11 cellular contexts compared by ENCODE assay signal in the genomic region with DNA sequence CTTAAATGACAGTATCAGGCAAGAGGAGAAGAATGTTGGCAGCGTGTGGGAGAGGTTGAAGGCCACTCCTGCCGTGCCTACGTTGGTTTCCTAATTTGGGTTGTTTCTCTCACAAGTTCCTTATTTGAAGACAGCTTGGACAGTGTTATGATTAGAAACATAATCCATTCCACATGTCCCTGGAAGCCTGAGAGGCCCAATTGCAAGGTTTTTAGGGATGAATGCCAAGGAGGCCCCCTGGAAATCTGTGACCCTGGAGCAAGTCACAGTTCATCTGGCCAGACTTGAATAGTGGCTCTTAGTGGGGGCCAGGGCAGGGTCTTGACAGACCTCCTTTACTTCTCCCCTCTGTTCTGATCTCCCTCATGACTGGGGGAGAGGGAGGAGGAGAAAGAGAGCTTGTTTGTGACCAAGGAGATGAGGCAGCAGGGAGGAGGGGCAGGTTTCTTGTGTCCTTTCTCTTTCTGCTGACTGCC.
DNase-seq lines count a peak whose midpoint lies in the region; ATAC-seq and TF ChIP-seq lines count a peak whose summit lies in the region.
"Had no signal": no experiment of that assay in that cellular context is flagged by ENCODE, and none has a peak within 500 bp of the region (broad histone marks: within the 10 kb centered on the region; RNA-seq: fewer than 3 reads in every experiment).

No MANE protein-coding gene starts in this region.

- H3K4me3 ChIP-seq in lower lobe of right lung (no peak overlapping the region), thoracic aorta (no peak overlapping the region)

- H3K36me3 ChIP-seq in lower lobe of right lung (no peaks in the 10 kb centered on the region), thoracic aorta (no peaks in the 10 kb centered on the region)

- DNase-seq in M059J (ENCODE audit: low read depth), result peak; percentile 67
- peak in 22 of 61 donors; percentile 4 to 62 (median 20) for DNase-seq in caudate nucleus (lab: John Stamatoyannopoulos, UW)
- peak; percentile 43 for DNase-seq in lower lobe of right lung
- no peak for DNase-seq in thoracic aorta (ENCODE audit: low spot score)
- no peak for DNase-seq in activated CD8-positive, alpha-beta memory T cell treated with anti-CD3 and anti-CD28 coated beads, Interleukin-2, amount 50 U/mL, for 4 hours
- DNase-seq in NCI-H187 treated with DMSO at 0.1 percent for 48 hours (lab: John Stamatoyannopoulos, UW), result no peak
- DNase-seq: activated T-cell treated with anti-CD3 and anti-CD28 coated beads, Interleukin-2, amount 50 U/mL, for 48 hours; H7 had no signal

- H3K27me3 ChIP-seq in lower lobe of right lung (ENCODE audit: low read depth), result no peaks in the 10 kb centered on the region
- no peaks in the 10 kb centered on the region for H3K27me3 ChIP-seq in thoracic aorta (replicated peaks; ENCODE audit: insufficient read depth)

- H3K27ac ChIP-seq in caudate nucleus (ENCODE audit: low read depth, low read length) (peak overlapping the region; percentile 60), lower lobe of right lung (peak overlapping the region; percentile 43), thoracic aorta (peak overlapping the region; percentile 61 to 69)

- intact Hi-C loops in lower lobe of right lung (cut with DNase I), result no loop called here

- H3K4me1 ChIP-seq in lower lobe of right lung, result peaks cover 30% of the 10 kb centered on the region
- peaks cover 30 to 40% of the 10 kb centered on the region in 2 donors for H3K4me1 ChIP-seq in thoracic aorta (ENCODE audit: control insufficient read depth in 1 of 2, low read depth in 2 of 2)

- TF ChIP-seq CTCF in lower lobe of right lung (IDR thresholded peaks at IDR 0.05) (no peak), thoracic aorta (IDR thresholded peaks at IDR 0.05) (no peak)

- peak; percentile 53 to 75 for ATAC-seq in lower lobe of right lung
- ATAC-seq in thoracic aorta (ENCODE audit: insufficient number of reproducible peaks, low FRiP score, low read depth), result no peak
- ATAC-seq in GM19035 (IDR thresholded peaks at IDR 0.05; ENCODE audit: unreplicated experiment), result no peak
- ATAC-seq in GM21825 (IDR thresholded peaks at IDR 0.05; ENCODE audit: unreplicated experiment), result no peak
- ATAC-seq: Panc1 had no signal

- H3K9me3 ChIP-seq in lower lobe of right lung (no peaks in the 10 kb centered on the region), thoracic aorta (no peaks in the 10 kb centered on the region)

Comparison
In these comparisons a context has a peak if more than half of its experiments do, and no peak if none do; other contexts are left out.
1. DNase-seq: peak in M059J (single experiment) and lower lobe of right lung (single experiment); none in thoracic aorta (single experiment), activated CD8-positive, alpha-beta memory T cell treated with anti-CD3 and anti-CD28 coated beads, Interleukin-2, amount 50 U/mL, for 4 hours (single experiment) and NCI-H187 treated with DMSO at 0.1 percent for 48 hours (single experiment).
2. ATAC-seq: peak in lower lobe of right lung (2 of 2); none in thoracic aorta (single experiment), GM19035 (single experiment) and GM21825 (single experiment).
3. Peak in every context shown above with its lines, with median percentiles within 50 percentile points of each other: H3K27ac ChIP-seq.